ENCODE assay signal across 22 cellular contexts in the genomic region with DNA sequence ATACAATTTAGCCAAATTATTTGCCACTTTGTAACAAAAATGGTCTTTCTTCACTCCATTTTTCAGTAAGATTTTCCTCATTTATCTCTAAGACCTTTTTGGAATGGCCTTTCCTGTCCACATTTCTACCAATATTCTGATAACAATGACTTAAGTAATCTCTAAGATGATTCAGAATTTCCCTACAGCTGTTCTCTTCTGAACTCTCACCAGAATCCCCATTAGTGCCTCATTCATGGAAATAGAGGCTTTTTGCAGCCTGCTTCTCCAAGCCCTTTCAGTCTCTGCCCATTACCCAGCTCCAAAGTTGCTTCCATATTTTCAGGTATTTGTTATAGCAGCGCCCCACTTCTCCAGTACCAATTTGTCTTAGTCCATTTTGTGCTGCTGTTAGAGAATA.
DNase-seq lines count a peak whose midpoint lies in the region; ATAC-seq, FAIRE-seq and TF ChIP-seq lines count a peak whose summit lies in the region.
"Had no signal": no experiment of that assay in that cellular context is flagged by ENCODE, and none has a peak within 500 bp of the region (broad histone marks: within the 10 kb centered on the region; RNA-seq: fewer than 3 reads in every experiment).

No MANE protein-coding gene starts in this region.

- no peaks in the 10 kb centered on the region for H3K79me2 ChIP-seq in H9 (ENCODE audit: insufficient read depth, low read length)
- no peaks in the 10 kb centered on the region for H3K79me2 ChIP-seq in H1 (ENCODE audit: control insufficient read depth in 1 of 2, insufficient read depth in 2 of 2, low read length in 2 of 2)

- no peak overlapping the region for H3K4me3 Mint-ChIP-seq in H9
- H3K4me3 Mint-ChIP-seq: IgD-negative memory B cell had no signal

- no peaks in the 10 kb centered on the region for H4K20me1 ChIP-seq in H9 (ENCODE audit: control insufficient read depth, insufficient read depth, insufficient read length)
- H4K20me1 ChIP-seq in H1 (replicated peaks in 1 of 2; ENCODE audit: control insufficient read depth in 1 of 2, insufficient read depth in 2 of 2, low read length in 2 of 2), result no peaks in the 10 kb centered on the region

- POLR2A ChIA-PET in H1 (lab: Charles Lee; ENCODE audit: partially characterized antibody), result no interaction called here

- H3K23me2 ChIP-seq in H9 (ENCODE audit: insufficient read length, low read depth, low read length, poor library complexity, severe bottlenecking) (no peaks in the 10 kb centered on the region), H1 (ENCODE audit: low read depth, low read length) (no peaks in the 10 kb centered on the region)

- H3T11ph ChIP-seq in H9 (ENCODE audit: low read length), result no peak overlapping the region

- H4K91ac ChIP-seq in H9 (ENCODE audit: insufficient read length, low read depth, low read length), result no peak overlapping the region
- H4K91ac ChIP-seq in H1 (replicated peaks; ENCODE audit: insufficient read length, low read length), result no peak overlapping the region

- no peak overlapping the region for H2BK120ac ChIP-seq in H9 (ENCODE audit: low read depth, low read length, poor library complexity, severe bottlenecking)
- H2BK120ac ChIP-seq in H1 (replicated peaks; ENCODE audit: low read depth, low read length), result no peak overlapping the region

- no peaks in the 10 kb centered on the region for H3K36me3 Mint-ChIP-seq in H9 (ENCODE audit: insufficient read depth in 1 of 3, low read depth in 3 of 3)
- H3K36me3 Mint-ChIP-seq: IgD-negative memory B cell had no signal

- TF ChIP-seq POLR2A in H1 (IDR thresholded peaks at IDR 0.05; ENCODE audit: control extremely low read depth in 1 of 2, low read depth in 2 of 2, low read length in 2 of 2), result no peak

- no peaks in the 10 kb centered on the region for H3K27me3 Mint-ChIP-seq in H9 (ENCODE audit: low read depth)
- H3K27me3 Mint-ChIP-seq: IgD-negative memory B cell had no signal

- H4K5ac ChIP-seq in H9 (ENCODE audit: insufficient read length, low read depth, low read length), result no peak overlapping the region
- no peak overlapping the region for H4K5ac ChIP-seq in H1 (ENCODE audit: insufficient read length, low read depth, low read length)

- no peak for ATAC-seq in HG03196 (IDR thresholded peaks at IDR 0.05; ENCODE audit: unreplicated experiment)
- ATAC-seq in GM18907 (IDR thresholded peaks at IDR 0.05; ENCODE audit: unreplicated experiment), result no peak

- no peak for DNase-seq in H9
- peak; percentile 57 for DNase-seq in NCI-H82 treated with DMSO at 0.1 percent for 48 hours (lab: John Stamatoyannopoulos, UW; ENCODE audit: unreplicated experiment)
- DNase-seq in H1 (ENCODE audit: low read depth in 1 of 2, low spot score in 2 of 2), result no peak
- DNase-seq in left ventricle myocardium inferior, result no peak
- no peak for DNase-seq in activated CD4-positive, alpha-beta T cell treated with anti-CD3 and anti-CD28 coated beads for 1 hour
- no peak for DNase-seq in cerebellar nuclear complex (lab: John Stamatoyannopoulos, UW)
- DNase-seq: GF-D8, H7, Kasumi-1, MM.1S, NCI-H1092 treated with DMSO at 0.1 percent for 48 hours, NCI-H187, NCI-H446, NCI-H774, Peyer's patch, SHP77, SK-N-SH had no signal

- CTCF ChIA-PET in H1 (lab: Charles Lee; ENCODE audit: partially characterized antibody), result no interaction called here

- H3K27me3 ChIP-seq in H9 (ENCODE audit: insufficient read depth, low read length) (no peaks in the 10 kb centered on the region), H1 (replicated peaks in 1 of 4; ENCODE audit: control insufficient read depth in 3 of 4, extremely low read depth in 1 of 4, insufficient read depth in 3 of 4, low read length in 3 of 4) (no peaks in the 10 kb centered on the region), left ventricle myocardium inferior (ENCODE audit: low read depth) (no peaks in the 10 kb centered on the region)
- H3K27me3 ChIP-seq: Peyer's patch had no signal

- H3K9ac ChIP-seq in H9 (ENCODE audit: extremely low read depth, insufficient read length, low read length) (no peak overlapping the region), H1 (replicated peaks in 1 of 4; ENCODE audit: extremely low read depth in 1 of 4, low read depth in 3 of 4, low read length in 3 of 4) (no peak overlapping the region)
- H3K9ac ChIP-seq: SK-N-SH had no signal

- H3K9me3 ChIP-seq in H9 (ENCODE audit: control insufficient read depth, low read depth, low read length), result no peaks in the 10 kb centered on the region
- H3K9me3 ChIP-seq in H1 (ENCODE audit: insufficient read depth in 2 of 2, low read depth in 1 of 2, low read length in 1 of 2), result no peaks in the 10 kb centered on the region
- no peaks in the 10 kb centered on the region for H3K9me3 ChIP-seq in left ventricle myocardium inferior (replicated peaks)
- H3K9me3 ChIP-seq: Peyer's patch, SK-N-SH had no signal

- FAIRE-seq in H1 (lab: Jason Lieb, UNC), result no peak
- FAIRE-seq: GM12891 had no signal

- intact Hi-C loops in left ventricle myocardium inferior (cut with micrococcal nuclease), result no loop called here

- no peak for TF ChIP-seq RAD21 in H1 (IDR thresholded peaks at IDR 0.05 in 1 of 2, conservative IDR thresholded peaks at IDR 0.05 in 1 of 2; ENCODE audit: low read depth in 2 of 2, low read length in 2 of 2)

- TF ChIP-seq EP300 in H1 (IDR thresholded peaks at IDR 0.05; ENCODE audit: borderline replicate concordance in 1 of 2, low read depth in 2 of 2, low read length in 2 of 2), result no peak

- TF ChIP-seq CTCF in H9 (conservative IDR thresholded peaks at IDR 0.05), result no peak
- TF ChIP-seq CTCF in H1 (IDR thresholded peaks at IDR 0.05; ENCODE audit: control extremely low read depth in 1 of 3, insufficient read depth in 1 of 3, low read depth in 1 of 3, low read length in 3 of 3), result no peak
- no peak for TF ChIP-seq CTCF in left ventricle myocardium inferior (IDR thresholded peaks at IDR 0.05; ENCODE audit: borderline replicate concordance)

- H3K4me1 ChIP-seq in H9 (ENCODE audit: insufficient read depth, low read length) (no peaks in the 10 kb centered on the region; the same call in 1 of the 2 replicates), H1 (replicated peaks in 1 of 4; ENCODE audit: control insufficient read depth in 3 of 4, insufficient read depth in 4 of 4, low read length in 3 of 4) (no peaks in the 10 kb centered on the region), left ventricle myocardium inferior (no peaks in the 10 kb centered on the region)
- H3K4me1 ChIP-seq: Peyer's patch had no signal

- no peaks in the 10 kb centered on the region; a peak in 1 of 5 replicates for H3K9me3 Mint-ChIP-seq in H9

- no peak overlapping the region for H3K4me3 ChIP-seq in H1 (ENCODE audit: extremely low read depth in 1 of 4, insufficient read depth in 2 of 4, low read depth in 3 of 4, low read length in 4 of 4)
- H3K4me3 ChIP-seq in left ventricle myocardium inferior, result no peak overlapping the region
- H3K4me3 ChIP-seq: Peyer's patch had no signal

- H4K8ac ChIP-seq in H9 (replicated peaks; ENCODE audit: insufficient read length, low read depth, low read length) (no peak overlapping the region), H1 (ENCODE audit: extremely low read depth, insufficient read depth, low read length) (no peak overlapping the region)

- no CpG with 5 or more reads among the region's 1 CpG for WGBS in H9 (ENCODE audit: extremely low coverage, insufficient read length, low lambda C conversion rate)
- 86% methylated on average over 1 of the region's 1 CpG; no CpG with 5 or more reads in 1 of the 2 experiments for WGBS in H1 (ENCODE audit: extremely low coverage in 1 of 2, insufficient coverage in 1 of 2, insufficient read length in 1 of 2, insufficient replicate concordance in 2 of 2, low coverage in 1 of 2, low lambda C conversion rate in 2 of 2, missing lambda C conversion rate in 1 of 2), 2 experiments

- H3K27ac Mint-ChIP-seq in H9, result peak overlapping the region in 2 of 3 experiments; percentile 8 to 16; a peak in 3 of 7 replicates
- H3K27ac Mint-ChIP-seq: IgD-negative memory B cell had no signal

- H3K4ac ChIP-seq in H9 (ENCODE audit: low read depth, low read length) (no peak overlapping the region), H1 (replicated peaks; ENCODE audit: insufficient read length, low read depth, low read length) (no peak overlapping the region)

- H3K27ac ChIP-seq in H9 (ENCODE audit: insufficient read length, low read depth, low read length) (no peak overlapping the region), H1 (ENCODE audit: low read depth, low read length) (no peak overlapping the region), left ventricle myocardium inferior (replicated peaks) (peak overlapping the region; percentile 11)
- H3K27ac ChIP-seq: C4-2B, Peyer's patch had no signal

- H3K56ac ChIP-seq in H9 (ENCODE audit: insufficient read length, low read depth, low read length) (no peak overlapping the region), H1 (replicated peaks; ENCODE audit: insufficient read length, low read depth, low read length) (no peak overlapping the region)

- no peak overlapping the region for H3K4me2 ChIP-seq in H9 (ENCODE audit: insufficient read depth, insufficient read length, low read length)
- H3K4me2 ChIP-seq in H1 (ENCODE audit: insufficient read depth in 1 of 2, low read depth in 2 of 2, low read length in 2 of 2), result no peak overlapping the region
- H3K4me2 ChIP-seq: SK-N-SH had no signal

- H2AFZ ChIP-seq in H9 (ENCODE audit: low read length) (no peak overlapping the region), H1 (ENCODE audit: low read length) (0 out of 2 replicates have a peak overlapping the region, but pooled peaks have one; percentile 18)

- H3K36me3 ChIP-seq in H1 (ENCODE audit: control insufficient read depth in 2 of 4, insufficient read depth in 4 of 4, low read length in 3 of 4) (no peaks in the 10 kb centered on the region), left ventricle myocardium inferior (no peaks in the 10 kb centered on the region)
- H3K36me3 ChIP-seq: Peyer's patch had no signal

- H3K23ac ChIP-seq in H9 (ENCODE audit: insufficient read length, low read depth, low read length) (no peak overlapping the region), H1 (ENCODE audit: insufficient read length) (no peak overlapping the region)

- peaks cover 9 to 15% of the 10 kb centered on the region in 2 experiments for H3K4me1 Mint-ChIP-seq in H9
- H3K4me1 Mint-ChIP-seq: IgD-negative memory B cell had no signal

- H2AK5ac ChIP-seq in H9 (ENCODE audit: insufficient read length, low read length), result no peak overlapping the region
- H2AK5ac ChIP-seq in H1 (ENCODE audit: low read depth, low read length), result no peak overlapping the region

- no peak overlapping the region for H3K14ac ChIP-seq in H9 (ENCODE audit: insufficient read depth, low read length)
- H3K14ac ChIP-seq in H1 (ENCODE audit: insufficient read length), result no peak overlapping the region

- no peak overlapping the region for H2BK15ac ChIP-seq in H9 (ENCODE audit: low read depth, low read length)
- H2BK15ac ChIP-seq in H1 (ENCODE audit: low read length), result no peak overlapping the region

- no peak overlapping the region for H2BK20ac ChIP-seq in H9 (ENCODE audit: low read depth, low read length, poor library complexity, severe bottlenecking)
- H2BK20ac ChIP-seq in H1 (ENCODE audit: low read length), result no peak overlapping the region

- H3K79me1 ChIP-seq in H9 (ENCODE audit: insufficient read depth, low read depth, low read length, poor library complexity, severe bottlenecking) (no peaks in the 10 kb centered on the region), H1 (ENCODE audit: low read depth, low read length) (no peaks in the 10 kb centered on the region)

- no peak overlapping the region for H2BK5ac ChIP-seq in H9 (ENCODE audit: insufficient read length, low read length)
- no peak overlapping the region for H2BK5ac ChIP-seq in H1 (ENCODE audit: low read depth, low read length)

- H3K18ac ChIP-seq in H9 (ENCODE audit: insufficient read length, low read depth, low read length), result no peak overlapping the region
- no peak overlapping the region for H3K18ac ChIP-seq in H1 (ENCODE audit: extremely low read depth, low read length)

- H2BK12ac ChIP-seq in H9 (ENCODE audit: insufficient read length, low read depth, low read length) (no peak overlapping the region), H1 (ENCODE audit: low read depth, low read length) (no peak overlapping the region)
